ENCODE assay signal across 9 cellular contexts in the genomic region with DNA sequence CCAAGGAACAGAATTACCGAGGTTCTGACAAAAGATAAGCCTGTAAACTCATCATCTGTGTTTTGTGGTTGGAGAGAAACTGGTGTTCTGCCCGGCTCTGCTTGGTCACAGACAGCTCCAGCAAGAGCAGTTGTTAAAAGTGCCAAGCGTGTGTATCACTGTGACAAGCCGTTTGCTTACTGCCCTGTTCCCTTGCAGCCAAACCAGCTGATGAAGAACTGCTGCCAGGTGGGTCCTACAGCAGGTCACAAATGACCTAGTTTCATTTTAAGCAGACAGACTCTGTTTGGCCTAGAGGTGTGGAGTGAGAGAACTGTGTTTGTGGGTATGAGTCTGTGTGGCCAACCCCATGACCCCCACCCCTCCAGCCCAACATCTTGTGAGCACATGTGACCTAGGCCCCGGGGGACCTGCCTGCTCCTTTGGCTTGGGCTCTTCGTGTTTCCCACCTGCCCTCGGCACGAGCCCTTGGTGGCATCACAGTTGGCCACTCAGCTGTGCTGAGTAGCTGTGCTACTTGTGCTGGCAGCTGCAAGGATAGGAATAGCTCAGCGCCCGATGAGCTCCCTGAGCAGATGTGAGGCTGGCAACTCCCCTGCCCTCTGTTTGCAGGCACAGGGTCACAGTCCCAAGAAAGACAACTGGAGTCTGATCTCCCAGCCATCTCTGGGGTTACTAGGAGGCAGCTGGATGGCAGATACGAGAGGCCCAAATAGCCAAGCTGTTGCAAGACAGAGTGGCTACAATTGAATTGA. TPM values are rescaled to one million over a fixed set of nuclear protein-coding genes. Genes with fewer than 3 reads are reported as not detected.
DNase-seq lines count a peak whose midpoint lies in the region; ATAC-seq and TF ChIP-seq lines count a peak whose summit lies in the region.
"Had no signal": no experiment of that assay in that cellular context is flagged by ENCODE, and none has a peak within 500 bp of the region (broad histone marks: within the 10 kb centered on the region; RNA-seq: fewer than 3 reads in every experiment).

No MANE protein-coding gene starts in this region.

- H3K36me3 ChIP-seq in right atrium auricular region, result no peaks in the 10 kb centered on the region
- peaks cover 8% of the 10 kb centered on the region for H3K36me3 ChIP-seq in lower lobe of right lung

- H3K4me3 ChIP-seq in right atrium auricular region (no peak overlapping the region), lower lobe of right lung (no peak overlapping the region)

- ATAC-seq in Right ventricle myocardium inferior (peak; percentile 59), HG03469 (IDR thresholded peaks at IDR 0.05; ENCODE audit: unreplicated experiment) (peak; percentile 52), lower lobe of right lung (no peak)
- ATAC-seq in effector memory CD8-positive, alpha-beta T cell (replicated peaks), result peak; percentile 59
- no peak for ATAC-seq in stimulated activated naive CD8-positive, alpha-beta T cell treated with anti-CD3 and anti-CD28 coated beads, Interleukin-15, amount 100 ng/mL, for 72 hours

- H3K36me3 Mint-ChIP-seq in effector memory CD8-positive, alpha-beta T cell (ENCODE audit: insufficient read depth), result peaks cover 8% of the 10 kb centered on the region

- H3K27ac Mint-ChIP-seq in effector memory CD8-positive, alpha-beta T cell, result no peak overlapping the region
- H3K27ac Mint-ChIP-seq in stimulated activated naive CD8-positive, alpha-beta T cell treated with anti-CD3 and anti-CD28 coated beads, Interleukin-15, amount 100 ng/mL, for 72 hours, result peak overlapping the region; percentile 27 to 28

- H3K27ac ChIP-seq in right atrium auricular region (peak overlapping the region in 1 of 2 donors; percentile 56), lower lobe of right lung (no peak overlapping the region)

- no peaks in the 10 kb centered on the region for H3K9me3 Mint-ChIP-seq in effector memory CD8-positive, alpha-beta T cell
- H3K9me3 Mint-ChIP-seq in stimulated activated naive CD8-positive, alpha-beta T cell treated with anti-CD3 and anti-CD28 coated beads, Interleukin-15, amount 100 ng/mL, for 72 hours, result no peaks in the 10 kb centered on the region
- H3K9me3 Mint-ChIP-seq: stimulated activated naive CD8-positive, alpha-beta T cell treated with anti-CD3 and anti-CD28 coated beads, Interleukin-15, Interleukin-2, amounts not matched to agents 100 ng/mL and 50 ng/mL, for 24 hours had no signal

- H3K27me3 ChIP-seq in right atrium auricular region, result no peaks in the 10 kb centered on the region
- H3K27me3 ChIP-seq in lower lobe of right lung (ENCODE audit: low read depth), result no peaks in the 10 kb centered on the region

- DNase-seq in Right ventricle myocardium inferior (ENCODE audit: missing footprints), result no peak
- DNase-seq in right atrium auricular region (ENCODE audit: low spot score), result no peak
- no peak for DNase-seq in effector memory CD8-positive, alpha-beta T cell
- DNase-seq in stimulated activated naive CD8-positive, alpha-beta T cell treated with anti-CD3 and anti-CD28 coated beads, Interleukin-15, amount 100 ng/mL, for 72 hours, result no peak
- no peak for DNase-seq in NCI-H226
- no peak for DNase-seq in putamen (ENCODE audit: low spot score)
- DNase-seq in lower lobe of right lung, result no peak

- H3K9me3 ChIP-seq in right atrium auricular region (no peaks in the 10 kb centered on the region), lower lobe of right lung (no peaks in the 10 kb centered on the region)

- no peak for TF ChIP-seq CTCF in right atrium auricular region (IDR thresholded peaks at IDR 0.05)
- TF ChIP-seq CTCF in lower lobe of right lung (IDR thresholded peaks at IDR 0.05), result no peak

- H3K4me1 ChIP-seq in right atrium auricular region (peaks cover 0 to 18% of the 10 kb centered on the region in 2 donors), lower lobe of right lung (peaks cover 27% of the 10 kb centered on the region)

- H3K27me3 Mint-ChIP-seq in effector memory CD8-positive, alpha-beta T cell, result no peaks in the 10 kb centered on the region
- H3K27me3 Mint-ChIP-seq in stimulated activated naive CD8-positive, alpha-beta T cell treated with anti-CD3 and anti-CD28 coated beads, Interleukin-15, amount 100 ng/mL, for 72 hours, result no peaks in the 10 kb centered on the region
- H3K27me3 Mint-ChIP-seq: stimulated activated naive CD8-positive, alpha-beta T cell treated with anti-CD3 and anti-CD28 coated beads, Interleukin-15, Interleukin-2, amounts not matched to agents 100 ng/mL and 50 ng/mL, for 24 hours had no signal

- no peak overlapping the region for H3K4me3 Mint-ChIP-seq in effector memory CD8-positive, alpha-beta T cell
- H3K4me3 Mint-ChIP-seq in stimulated activated naive CD8-positive, alpha-beta T cell treated with anti-CD3 and anti-CD28 coated beads, Interleukin-15, amount 100 ng/mL, for 72 hours, result no peak overlapping the region
- H3K4me3 Mint-ChIP-seq: stimulated activated naive CD8-positive, alpha-beta T cell treated with anti-CD3 and anti-CD28 coated beads, Interleukin-15, Interleukin-2, amounts not matched to agents 100 ng/mL and 50 ng/mL, for 24 hours had no signal

- intact Hi-C loops in Right ventricle myocardium inferior (cut with DNase I), result no loop called here
- intact Hi-C loops in lower lobe of right lung (cut with DNase I), result no loop called here

- H3K4me1 Mint-ChIP-seq in effector memory CD8-positive, alpha-beta T cell (ENCODE audit: low read depth in 2 of 2), result peaks cover 0 to 1% of the 10 kb centered on the region in 2 donors
- no peaks in the 10 kb centered on the region for H3K4me1 Mint-ChIP-seq in stimulated activated naive CD8-positive, alpha-beta T cell treated with anti-CD3 and anti-CD28 coated beads, Interleukin-15, amount 100 ng/mL, for 72 hours

RNA-seq across cellular contexts. Expression of gene OXER1, which starts 9.7 kb away (rescaled TPM):
- 0.43 TPM for total RNA-seq in Right ventricle myocardium inferior
- under 1 TPM; 0.47 to 0.48 TPM for total RNA-seq in right atrium auricular region
- 1.9 TPM for total RNA-seq in lower lobe of right lung

RNA-seq across cellular contexts. Expression of gene HAAO, which starts 38.2 kb away (rescaled TPM):
- total RNA-seq in Right ventricle myocardium inferior (1.9 TPM), right atrium auricular region (1 to 10 TPM; 1.4 to 2.6 TPM), lower lobe of right lung (6.1 TPM)

Comparison
In these comparisons a context has a peak if more than half of its experiments do, and no peak if none do; other contexts are left out.
1. ATAC-seq: peak in Right ventricle myocardium inferior (single experiment), HG03469 (single experiment) and effector memory CD8-positive, alpha-beta T cell (single experiment); none in stimulated activated naive CD8-positive, alpha-beta T cell treated with anti-CD3 and anti-CD28 coated beads, Interleukin-15, amount 100 ng/mL, for 72 hours (single experiment) and lower lobe of right lung (0 of 2).
2. H3K27ac Mint-ChIP-seq: peak in stimulated activated naive CD8-positive, alpha-beta T cell treated with anti-CD3 and anti-CD28 coated beads, Interleukin-15, amount 100 ng/mL, for 72 hours (2 of 2); none in effector memory CD8-positive, alpha-beta T cell (0 of 2).